ENCODE assay signal across 18 cellular contexts in the genomic region with DNA sequence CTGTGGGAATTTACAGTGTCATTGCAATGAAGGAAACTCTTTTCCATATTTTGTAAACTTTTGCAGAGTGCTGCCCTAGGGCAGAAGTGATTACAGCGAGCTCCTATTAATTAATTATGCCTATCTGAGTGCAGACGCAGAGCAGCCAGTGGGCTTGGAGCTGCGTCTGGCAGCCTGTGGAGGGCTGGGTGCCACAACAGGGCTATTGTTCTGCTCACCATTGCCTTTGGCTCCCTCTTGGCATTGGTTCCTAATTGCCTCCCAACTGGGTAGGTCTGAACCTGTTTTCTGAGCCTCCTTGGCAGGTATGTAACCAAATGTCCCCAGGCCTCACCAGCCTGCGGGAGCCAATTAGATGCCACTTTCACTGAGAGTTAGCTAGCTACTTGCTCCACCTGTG. TPM values are rescaled to one million over a fixed set of nuclear protein-coding genes. Genes with fewer than 3 reads are reported as not detected.
DNase-seq lines count a peak whose midpoint lies in the region; ATAC-seq and TF ChIP-seq lines count a peak whose summit lies in the region.
"Had no signal": no experiment of that assay in that cellular context is flagged by ENCODE, and none has a peak within 500 bp of the region (broad histone marks: within the 10 kb centered on the region; RNA-seq: fewer than 3 reads in every experiment).

No MANE protein-coding gene starts in this region.

- H3K79me2 ChIP-seq in SK-N-SH (ENCODE audit: insufficient read depth): no peaks in the 10 kb centered on the region
- no peaks in the 10 kb centered on the region for H3K79me2 ChIP-seq in neural progenitor cell (ENCODE audit: low read depth)

- H3K36me3 Mint-ChIP-seq in neural progenitor cell: no peaks in the 10 kb centered on the region
- H3K36me3 Mint-ChIP-seq: activated naive CD8-positive, alpha-beta T cell treated with anti-CD3 and anti-CD28 coated beads for 36 hours had no signal

- BruUV-seq in IMR-90 (replicated peaks; lab: Mats Ljungman, UMichigan): no TSS peak

- in situ Hi-C loops in IMR-90 (cut with MboI; ENCODE audit: low sequenced_read_pairs): no loop called here

- no peaks in the 10 kb centered on the region for H3K9me3 ChIP-seq in IMR-90 (ENCODE audit: control insufficient read depth, insufficient read depth, low read length)
- H3K9me3 ChIP-seq in SK-N-SH: no peaks in the 10 kb centered on the region
- H3K9me3 ChIP-seq in neural progenitor cell (ENCODE audit: low read depth): no peaks in the 10 kb centered on the region
- H3K9me3 ChIP-seq: tibial nerve had no signal

- peaks cover 36% of the 10 kb centered on the region for H3K4me1 ChIP-seq in IMR-90 (ENCODE audit: control insufficient read depth, insufficient read depth, low read length)
- peaks cover 38 to 84% of the 10 kb centered on the region in 2 experiments for H3K4me1 ChIP-seq in SK-N-SH (ENCODE audit: control insufficient read depth in 1 of 2, insufficient read depth in 2 of 2, low read depth in 1 of 2, low read length in 1 of 2)
- H3K4me1 ChIP-seq in neural progenitor cell: peaks cover 8% of the 10 kb centered on the region

- H3K4me2 ChIP-seq in IMR-90 (ENCODE audit: low read depth, low read length) (no peak overlapping the region), SK-N-SH (peak overlapping the region; percentile 31; the same call in 1 of the 2 replicates), neural progenitor cell (no peak overlapping the region)

- no peaks in the 10 kb centered on the region for H3K9me2 ChIP-seq in SK-N-SH

- H3K27ac Mint-ChIP-seq in neural progenitor cell: no peak overlapping the region
- H3K27ac Mint-ChIP-seq: activated naive CD8-positive, alpha-beta T cell treated with anti-CD3 and anti-CD28 coated beads for 36 hours had no signal

- 0 out of 2 replicates have a peak overlapping the region, but pooled peaks have one; percentile 22 for H2BK120ac ChIP-seq in IMR-90 (ENCODE audit: low read depth, low read length)

- no peak for TF ChIP-seq RAD21 in IMR-90 (IDR thresholded peaks at IDR 0.05; ENCODE audit: low read length)
- 0 out of 2 replicates have a peak, but pooled peaks have one; percentile 12 for TF ChIP-seq RAD21 in SK-N-SH (IDR thresholded peaks at IDR 0.05; ENCODE audit: low read length)

- H3K4me1 Mint-ChIP-seq in neural progenitor cell: peaks cover 35% of the 10 kb centered on the region

- no peak overlapping the region for H4K5ac ChIP-seq in IMR-90 (ENCODE audit: low read depth, low read length)

- dilution Hi-C loops in IMR-90 (cut with HindIII; ENCODE audit: low sequenced_read_pairs, unreplicated experiment): no loop called here

- peak overlapping the region; percentile 25 for H4K91ac ChIP-seq in IMR-90 (ENCODE audit: insufficient read depth, low read depth, low read length)

- WGBS in IMR-90 (ENCODE audit: extremely low coverage in 2 of 2, insufficient read length in 1 of 2), 2 experiments: 88% methylated on average over 3 of the region's 4 CpGs; no CpG with 5 or more reads in 1 of the 2 experiments
- WGBS in SK-N-SH (ENCODE audit: low lambda C conversion rate): 64% methylated on average over 3 of the region's 4 CpGs

- H3K36me3 ChIP-seq in IMR-90 (ENCODE audit: control insufficient read depth, insufficient read depth, low read length) (no peaks in the 10 kb centered on the region), SK-N-SH (replicated peaks in 1 of 2; ENCODE audit: control insufficient read depth in 1 of 2, insufficient read depth in 2 of 2, low read length in 1 of 2) (no peaks in the 10 kb centered on the region), neural progenitor cell (no peaks in the 10 kb centered on the region)
- H3K36me3 ChIP-seq: tibial nerve had no signal

- peak in 1 of 2 experiments; percentile 91; a peak in 2 of 4 replicates for TF ChIP-seq EP300 in SK-N-SH (IDR thresholded peaks at IDR 0.05; ENCODE audit: borderline replicate concordance in 1 of 2, low read depth in 1 of 2, low read length in 1 of 2)

- H2AK9ac ChIP-seq in IMR-90 (replicated peaks; ENCODE audit: low read depth, low read length, poor library complexity): no peak overlapping the region

- TF ChIP-seq CTCF in IMR-90 (conservative IDR thresholded peaks at IDR 0.05; ENCODE audit: low read depth, low read length) (no peak), SK-N-SH (IDR thresholded peaks at IDR 0.05) (no peak), neural progenitor cell (IDR thresholded peaks at IDR 0.05) (no peak)

- no peak overlapping the region for H2BK20ac ChIP-seq in IMR-90 (ENCODE audit: low read depth, low read length)

- peak overlapping the region; percentile 29; the same call in 1 of the 3 replicates for H2BK15ac ChIP-seq in IMR-90 (ENCODE audit: low read depth, low read length)

- H3K27ac ChIP-seq in IMR-90 (ENCODE audit: insufficient read depth, low read length): no peak overlapping the region
- H3K27ac ChIP-seq in SK-N-SH (ENCODE audit: low read depth in 2 of 2, low read length in 1 of 2): peak overlapping the region; percentile 96 to 98
- H3K27ac ChIP-seq in neural progenitor cell: no peak overlapping the region
- H3K27ac ChIP-seq: tibial nerve had no signal

- intact Hi-C loops in IMR-90 (cut with micrococcal nuclease): no loop called here

- 0 out of 2 replicates have a peak overlapping the region, but pooled peaks have one; percentile 3 for H3K4ac ChIP-seq in IMR-90 (ENCODE audit: low read depth, low read length)

- H4K20me1 ChIP-seq in IMR-90 (ENCODE audit: insufficient read depth, low read length) (no peaks in the 10 kb centered on the region), SK-N-SH (ENCODE audit: insufficient read depth) (no peaks in the 10 kb centered on the region), neural progenitor cell (ENCODE audit: low read depth) (no peaks in the 10 kb centered on the region)

- H3F3A ChIP-seq in SK-N-SH (replicated peaks; ENCODE audit: insufficient read depth) (peaks cover 55% of the 10 kb centered on the region), neural progenitor cell (ENCODE audit: low read depth) (no peaks in the 10 kb centered on the region)

- CTCF ChIA-PET in IMR-90 (lab: Yijun Ruan, JAX) (interaction anchor here (1.0 to 2.2 kb wide), 2 partner anchors 13 to 26 kb away, joined by 3 to 7 read pairs; no protein-coding TSS in a partner anchor), SK-N-SH (lab: Yijun Ruan, JAX) (interaction anchor here (1.0 to 2.4 kb wide), 4 partner anchors 11 to 52 kb away, joined by 3 to 10 read pairs (median 5); no protein-coding TSS in a partner anchor)

- no peak for TF ChIP-seq POLR2A in IMR-90 (IDR thresholded peaks at IDR 0.05; ENCODE audit: low read depth, low read length)

- H3K23ac ChIP-seq in IMR-90 (ENCODE audit: low read depth, low read length): no peak overlapping the region

- H3K18ac ChIP-seq in IMR-90 (ENCODE audit: low read depth, low read length): no peak overlapping the region

- DNase-seq in IMR-90 (no peak), SK-N-SH (peak; percentile 76), foreskin melanocyte (peak; percentile 69), retina (peak; percentile 40), neural progenitor cell (ENCODE audit: low spot score) (no peak), SIG-M5 (lab: John Stamatoyannopoulos, UW) (no peak)
- DNase-seq: activated naive CD8-positive, alpha-beta T cell treated with anti-CD3 and anti-CD28 coated beads for 36 hours; activated T-cell treated with anti-CD3 and anti-CD28 coated beads, Interleukin-2, amount 50 U/mL, for 1 hour; cerebellar nuclear complex; DMS 273 treated with DMSO at 0.1 percent for 48 hours; Karpas-422; NCI-H1694 treated with DMSO at 0.1 percent for 48 hours; NCI-H748 treated with DMSO at 0.1 percent for 48 hours; stimulated activated CD4-positive, alpha-beta T cell treated with anti-CD3 and anti-CD28 coated beads, Interleukin-4, amount 100 ng/mL, for 24 hours had no signal

- ATAC-seq in IMR-90 (ENCODE audit: low read depth) (no peak), HG03342 (IDR thresholded peaks at IDR 0.05; ENCODE audit: unreplicated experiment) (no peak), GM19023 (IDR thresholded peaks at IDR 0.05; ENCODE audit: unreplicated experiment) (no peak)

- H3K9me1 ChIP-seq in IMR-90 (ENCODE audit: insufficient read depth, low read length): peaks cover 39% of the 10 kb centered on the region

- peaks cover 0 to 6% of the 10 kb centered on the region in 2 experiments; a peak in 1 of 4 replicates for H3K79me1 ChIP-seq in IMR-90 (ENCODE audit: low read depth in 1 of 2, low read length in 2 of 2)

- peak overlapping the region; percentile 22; the same call in 1 of the 2 replicates for H2AK5ac ChIP-seq in IMR-90 (ENCODE audit: low read depth, low read length)

- H3K9ac ChIP-seq in IMR-90 (ENCODE audit: low read depth, low read length) (no peak overlapping the region), SK-N-SH (peak overlapping the region; percentile 50; the same call in 1 of the 2 replicates), neural progenitor cell (no peak overlapping the region)

- H3K4me3 ChIP-seq in IMR-90 (ENCODE audit: insufficient read depth, low read depth, low read length): no peak overlapping the region
- H3K4me3 ChIP-seq in SK-N-SH (ENCODE audit: low read depth in 2 of 2, low read length in 1 of 2): no peak overlapping the region
- no peak overlapping the region for H3K4me3 ChIP-seq in neural progenitor cell
- H3K4me3 ChIP-seq: tibial nerve had no signal

- H3K27me3 Mint-ChIP-seq in neural progenitor cell (ENCODE audit: insufficient read depth, low read depth): peaks cover 6% of the 10 kb centered on the region

- H3K14ac ChIP-seq in IMR-90 (replicated peaks; ENCODE audit: low read depth, low read length): no peak overlapping the region

- H2BK5ac ChIP-seq in IMR-90 (ENCODE audit: low read depth, low read length, poor library complexity, severe bottlenecking): no peak overlapping the region

- no peak overlapping the region for H3K4me3 Mint-ChIP-seq in neural progenitor cell
- H3K4me3 Mint-ChIP-seq: activated naive CD8-positive, alpha-beta T cell treated with anti-CD3 and anti-CD28 coated beads for 36 hours had no signal

- peaks cover 3% of the 10 kb centered on the region for H3K9me3 Mint-ChIP-seq in neural progenitor cell
- H3K9me3 Mint-ChIP-seq: activated naive CD8-positive, alpha-beta T cell treated with anti-CD3 and anti-CD28 coated beads for 36 hours had no signal

- H4K8ac ChIP-seq in IMR-90 (ENCODE audit: low read depth in 2 of 2, low read length in 2 of 2): no peak overlapping the region

- H2AFZ ChIP-seq in IMR-90 (replicated peaks; ENCODE audit: low read length, poor library complexity): no peak overlapping the region
- H2AFZ ChIP-seq in SK-N-SH (ENCODE audit: low read depth): no peak overlapping the region
- no peak overlapping the region for H2AFZ ChIP-seq in neural progenitor cell (replicated peaks)

- H3K27me3 ChIP-seq in IMR-90 (ENCODE audit: control insufficient read depth, insufficient read depth, low read length) (no peaks in the 10 kb centered on the region), SK-N-SH (ENCODE audit: insufficient read depth) (no peaks in the 10 kb centered on the region), neural progenitor cell (no peaks in the 10 kb centered on the region)
- H3K27me3 ChIP-seq: tibial nerve had no signal

- POLR2A ChIA-PET in IMR-90 (lab: Charles Lee; ENCODE audit: unreplicated experiment): no interaction called here
- POLR2A ChIA-PET in SK-N-SH (lab: Yijun Ruan, JAX): no interaction called here

- H3K56ac ChIP-seq in IMR-90 (ENCODE audit: extremely low read depth, insufficient read depth, low read length): no peak overlapping the region

RNA-seq across cellular contexts. Expression of a gene that starts 25.6 kb away (rescaled TPM):
- total RNA-seq in IMR-90 (2012; rRNA removed) (under 0.01 TPM in 1 of 2 replicates, not detected in the other), neural progenitor cell (ENCODE audit: low replicate concordance) (not detected in 2 replicates)
- polyA plus RNA-seq in IMR-90 (2012; rRNA removed) (not detected in 2 replicates), SK-N-SH (2012; rRNA removed) (0.10 and 0.13 TPM in 2 replicates)
- not detected in 2 replicates for polyA plus RNA-seq in IMR-90 (2012; cell fraction: cytosol; rRNA removed)
- 0.02 TPM in 1 of 2 replicates, not detected in the other for polyA plus RNA-seq in IMR-90 (2012; cell fraction: nucleus; rRNA removed; ENCODE audit: low replicate concordance)
- 0.13 and 0.15 TPM in 2 replicates for polyA plus RNA-seq in SK-N-SH (2012; cell fraction: cytosol; rRNA removed)
- polyA plus RNA-seq in SK-N-SH (2012; cell fraction: nucleus; rRNA removed): 0.26 TPM in 2 replicates
- total RNA-seq: activated naive CD8-positive, alpha-beta T cell treated with anti-CD3 and anti-CD28 coated beads for 36 hours; mononuclear cell; tibial nerve had no signal

Comparison
In these comparisons a context has a peak if more than half of its experiments do, and no peak if none do; other contexts are left out.
1. DNase-seq: peak in SK-N-SH (single experiment), foreskin melanocyte (single experiment) and retina (single experiment); none in IMR-90 (single experiment), neural progenitor cell (single experiment) and SIG-M5 (single experiment).
2. H3K27ac ChIP-seq: peak in SK-N-SH (2 of 2); none in IMR-90 (single experiment) and neural progenitor cell (single experiment).